ENCODE assay signal across 9 cellular contexts in the genomic region with DNA sequence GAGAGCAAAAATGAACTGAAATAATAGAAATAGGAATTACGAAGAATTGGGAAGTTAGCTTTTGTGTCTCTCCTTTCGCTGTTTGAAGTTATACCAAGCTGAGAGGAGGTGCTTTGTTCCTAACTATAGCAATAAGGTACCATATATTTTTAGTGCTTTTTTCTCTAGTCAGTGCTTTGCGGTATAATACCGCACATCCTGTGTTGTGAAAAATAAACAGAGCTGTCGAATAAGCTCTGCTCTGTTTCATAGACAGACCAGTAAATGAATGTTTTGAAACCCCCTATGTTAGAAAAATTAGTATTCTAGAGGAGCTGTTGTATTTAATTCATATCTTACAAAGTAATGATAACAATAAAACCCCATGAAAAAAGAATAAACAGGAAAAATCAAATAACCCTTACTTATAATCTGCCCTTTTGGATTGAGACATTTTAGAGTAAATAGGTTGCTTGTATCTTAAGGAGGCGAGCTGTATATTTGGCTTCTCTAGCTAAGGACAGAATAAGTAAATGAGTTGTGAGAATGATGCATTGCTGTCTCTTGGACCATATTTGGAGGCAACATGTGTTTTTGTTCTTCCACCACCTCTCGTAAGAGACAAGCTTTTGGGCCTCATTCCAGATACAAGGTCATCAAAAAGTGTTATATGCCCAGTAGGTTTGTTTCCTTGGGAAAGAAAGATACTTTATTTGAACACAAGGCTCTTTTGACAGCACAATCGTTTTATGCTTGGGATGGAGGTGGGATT.
A peak's percentile ranks its signal among the peaks of the same experiment; 100 is the strongest.
DNase-seq lines count a peak whose midpoint lies in the region; TF ChIP-seq lines count a peak whose summit lies in the region.
"Had no signal": no experiment of that assay in that cellular context is flagged by ENCODE, and none has a peak within 500 bp of the region (broad histone marks: within the 10 kb centered on the region; RNA-seq: fewer than 3 reads in every experiment).

No MANE protein-coding gene starts in this region.

- peaks cover 51 to 62% (median 58%) of the 10 kb centered on the region in 4 donors for H3K4me1 ChIP-seq in esophagus muscularis mucosa
- H3K4me1 ChIP-seq in BE2C: no peaks in the 10 kb centered on the region

- no peaks in the 10 kb centered on the region for H3K9me3 Mint-ChIP-seq in osteocyte (ENCODE audit: unreplicated experiment)

- H3K36me3 Mint-ChIP-seq in osteocyte (ENCODE audit: unreplicated experiment): peaks cover 24% of the 10 kb centered on the region

- H3K4me1 Mint-ChIP-seq in osteocyte (ENCODE audit: unreplicated experiment): peaks cover 48% of the 10 kb centered on the region

- H3K27ac Mint-ChIP-seq in osteocyte (ENCODE audit: unreplicated experiment): peak overlapping the region; percentile 8

- DNase-seq in NOMO-1 treated with DMSO at 0.1 percent for 48 hours (lab: John Stamatoyannopoulos, UW; ENCODE audit: unreplicated experiment) (peak; percentile 45), NOMO-1 treated with dmso at 0.1 percent for 144 hours (lab: John Stamatoyannopoulos, UW; ENCODE audit: unreplicated experiment) (no peak), RPMI7951 (ENCODE audit: low read depth) (peak; percentile 72), esophagus muscularis mucosa (ENCODE audit: extremely low spot score) (no peak), osteocyte (ENCODE audit: extremely low spot score, unreplicated experiment) (no peak), BE2C (no peak), NCI-H748 treated with DMSO at 0.1 percent for 48 hours (lab: John Stamatoyannopoulos, UW) (no peak), occipital lobe (lab: John Stamatoyannopoulos, UW) (no peak)

- WGBS in esophagus muscularis mucosa: 43% methylated on average over 8 of the region's 8 CpGs

- H3K27me3 Mint-ChIP-seq in osteocyte (ENCODE audit: unreplicated experiment): no peaks in the 10 kb centered on the region

- TF ChIP-seq CTCF in esophagus muscularis mucosa (IDR thresholded peaks at IDR 0.05) (no peak), osteocyte (IDR thresholded peaks at IDR 0.05) (no peak), BE2C (IDR thresholded peaks at IDR 0.05; ENCODE audit: low read depth, low read length) (no peak)

- H3K4me3 Mint-ChIP-seq in osteocyte (ENCODE audit: unreplicated experiment): no peak overlapping the region

- TF ChIP-seq POLR2A in esophagus muscularis mucosa (IDR thresholded peaks at IDR 0.05; ENCODE audit: low read depth): no peak

- H3K27ac ChIP-seq in esophagus muscularis mucosa (replicated peaks in 1 of 4): peak overlapping the region; percentile 14 to 69 (median 54)
- H3K27ac ChIP-seq: 22Rv1 had no signal

- H3K4me3 ChIP-seq in esophagus muscularis mucosa: no peak overlapping the region
- no peak overlapping the region for H3K4me3 ChIP-seq in BE2C (ENCODE audit: low read depth, low read length)

- H3K27me3 ChIP-seq in esophagus muscularis mucosa (no peaks in the 10 kb centered on the region), BE2C (no peaks in the 10 kb centered on the region)

- intact Hi-C loops in esophagus muscularis mucosa (cut with DNase I): loop anchor here (10.0 kb wide), 1 partner anchor 314 kb away; no protein-coding TSS in a partner anchor

- peaks cover 4 to 18% (median 8%) of the 10 kb centered on the region in 4 donors for H3K36me3 ChIP-seq in esophagus muscularis mucosa
- no peaks in the 10 kb centered on the region for H3K36me3 ChIP-seq in BE2C

- no peak for TF ChIP-seq EP300 in esophagus muscularis mucosa (IDR thresholded peaks at IDR 0.05)

- H3K9me3 ChIP-seq in esophagus muscularis mucosa (no peaks in the 10 kb centered on the region), BE2C (no peaks in the 10 kb centered on the region)

Comparison
In these comparisons a context has a peak if more than half of its experiments do, and no peak if none do; other contexts are left out.
1. DNase-seq: peak in NOMO-1 treated with DMSO at 0.1 percent for 48 hours (single experiment) and RPMI7951 (single experiment); none in NOMO-1 treated with dmso at 0.1 percent for 144 hours (single experiment), esophagus muscularis mucosa (single experiment), osteocyte (single experiment), BE2C (single experiment), NCI-H748 treated with DMSO at 0.1 percent for 48 hours (single experiment) and occipital lobe (single experiment).